ENCODE assay signal across 15 cellular contexts in the genomic region with DNA sequence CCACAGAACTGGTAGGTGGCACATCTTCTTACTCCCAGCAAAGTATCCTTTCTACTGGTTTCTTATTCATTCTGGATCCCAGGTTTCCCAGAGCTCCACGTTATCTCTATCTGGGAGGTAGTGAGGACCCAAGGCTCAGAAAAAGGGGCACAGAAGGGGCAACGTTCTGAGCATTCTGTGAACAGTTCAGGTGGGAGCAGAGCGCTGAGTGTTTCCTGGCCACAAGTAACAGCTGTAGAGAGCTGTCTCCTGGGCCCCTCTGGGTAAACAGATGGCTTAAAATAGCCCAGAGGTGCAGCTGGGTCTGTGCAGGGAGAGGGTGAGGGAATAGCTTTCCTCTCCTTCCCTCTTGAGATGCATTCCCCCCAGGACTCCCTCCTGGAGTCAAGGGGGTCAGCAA. TPM values are rescaled to one million over a fixed set of nuclear protein-coding genes. Genes with fewer than 3 reads are reported as not detected.
DNase-seq lines count a peak whose midpoint lies in the region; ATAC-seq and TF ChIP-seq lines count a peak whose summit lies in the region.
"Had no signal": no experiment of that assay in that cellular context is flagged by ENCODE, and none has a peak within 500 bp of the region (broad histone marks: within the 10 kb centered on the region; RNA-seq: fewer than 3 reads in every experiment).

No MANE protein-coding gene starts in this region.

- no peak overlapping the region for H3K9ac ChIP-seq in neural progenitor cell

- no peak overlapping the region for H3K4me2 ChIP-seq in neural progenitor cell

- no peak overlapping the region for H3K4me3 Mint-ChIP-seq in neural progenitor cell
- H3K4me3 Mint-ChIP-seq: CD14-positive monocyte had no signal

- no peaks in the 10 kb centered on the region for H3K9me3 ChIP-seq in KOPT-K1 (ENCODE audit: insufficient read depth, low read length, poor library complexity, severe bottlenecking)
- H3K9me3 ChIP-seq in gastroesophageal sphincter = no peaks in the 10 kb centered on the region
- H3K9me3 ChIP-seq in psoas muscle = no peaks in the 10 kb centered on the region
- no peaks in the 10 kb centered on the region for H3K9me3 ChIP-seq in neural progenitor cell (ENCODE audit: low read depth)
- H3K9me3 ChIP-seq in Peyer's patch = no peaks in the 10 kb centered on the region

- no peaks in the 10 kb centered on the region for H3F3A ChIP-seq in neural progenitor cell (ENCODE audit: low read depth)

- no peak overlapping the region for H3K27ac Mint-ChIP-seq in neural progenitor cell

- H3K4me3 ChIP-seq in gastroesophageal sphincter (no peak overlapping the region), psoas muscle (peak overlapping the region; percentile 68), neural progenitor cell (no peak overlapping the region), Peyer's patch (no peak overlapping the region)
- H3K4me3 ChIP-seq: GM12878 had no signal

- TF ChIP-seq POLR2A in gastroesophageal sphincter (IDR thresholded peaks at IDR 0.05) (no peak), Peyer's patch (IDR thresholded peaks at IDR 0.05) (no peak)

- no peaks in the 10 kb centered on the region for H3K79me2 ChIP-seq in neural progenitor cell (ENCODE audit: low read depth)

- H3K9me3 Mint-ChIP-seq in neural progenitor cell = no peaks in the 10 kb centered on the region

- no peaks in the 10 kb centered on the region for H4K20me1 ChIP-seq in neural progenitor cell (ENCODE audit: low read depth)

- H3K27me3 ChIP-seq in gastroesophageal sphincter (no peaks in the 10 kb centered on the region), psoas muscle (ENCODE audit: insufficient read depth in 3 of 3, low read length in 2 of 3) (no peaks in the 10 kb centered on the region), neural progenitor cell (no peaks in the 10 kb centered on the region), Peyer's patch (no peaks in the 10 kb centered on the region)

- TF ChIP-seq EP300 in gastroesophageal sphincter (IDR thresholded peaks at IDR 0.05) = no peak

- H3K4me1 ChIP-seq in gastroesophageal sphincter (peaks cover 0 to 62% (median 5%) of the 10 kb centered on the region in 3 donors), psoas muscle (peaks cover 30% of the 10 kb centered on the region), neural progenitor cell (peaks cover 8% of the 10 kb centered on the region), Peyer's patch (peaks cover 0 to 7% (median 4%) of the 10 kb centered on the region in 4 donors)

- ATAC-seq in gastroesophageal sphincter (peak; percentile 22), psoas muscle (peak; percentile 52 to 59 (median 58)), HG03196 (IDR thresholded peaks at IDR 0.05; ENCODE audit: unreplicated experiment) (no peak)
- ATAC-seq: GM12878 had no signal

- H2AFZ ChIP-seq in neural progenitor cell (replicated peaks) = no peak overlapping the region

- WGBS in gastroesophageal sphincter (ENCODE audit: low coverage in 1 of 2), 2 donors = 24 to 38% methylated on average over 3 of the region's 3 CpGs
- 15 to 27% (median 18%) methylated on average over 3 of the region's 3 CpGs for WGBS in psoas muscle, 3 donors

- intact Hi-C loops in psoas muscle (cut with DNase I) = no loop called here

- H3K4me1 Mint-ChIP-seq in neural progenitor cell = peaks cover 3% of the 10 kb centered on the region

- TF ChIP-seq CTCF in gastroesophageal sphincter (IDR thresholded peaks at IDR 0.05) = no peak
- TF ChIP-seq CTCF in psoas muscle (IDR thresholded peaks at IDR 0.05) = no peak
- TF ChIP-seq CTCF in neural progenitor cell (IDR thresholded peaks at IDR 0.05) = no peak
- TF ChIP-seq CTCF in Peyer's patch (IDR thresholded peaks at IDR 0.05) = no peak

- DNase-seq in NCI-H345 treated with DMSO at 0.1 percent for 48 hours (lab: John Stamatoyannopoulos, UW; ENCODE audit: unreplicated experiment) (peak; percentile 22), psoas muscle (no peak), neural progenitor cell (ENCODE audit: low spot score) (no peak), Peyer's patch (no peak), COLO829 (ENCODE audit: low spot score) (no peak)
- DNase-seq: activated gamma-delta T cell, NCI-H1436, OCI-M1, SW 1271 had no signal

- peak overlapping the region; percentile 27 for H3K27ac ChIP-seq in KOPT-K1 (ENCODE audit: low read depth, low read length, poor library complexity, severe bottlenecking)
- H3K27ac ChIP-seq in gastroesophageal sphincter = peak overlapping the region in 3 of 4 donors; percentile 36 to 74 (median 69)
- H3K27ac ChIP-seq in psoas muscle = peak overlapping the region; percentile 99
- no peak overlapping the region for H3K27ac ChIP-seq in neural progenitor cell
- peak overlapping the region in 1 of 4 donors; percentile 70 for H3K27ac ChIP-seq in Peyer's patch

- peaks cover 2% of the 10 kb centered on the region for H3K27me3 Mint-ChIP-seq in neural progenitor cell (ENCODE audit: insufficient read depth, low read depth)

- H3K36me3 ChIP-seq in KOPT-K1 (ENCODE audit: insufficient read depth, low read length) = no peaks in the 10 kb centered on the region
- no peaks in the 10 kb centered on the region for H3K36me3 ChIP-seq in gastroesophageal sphincter
- H3K36me3 ChIP-seq in psoas muscle (ENCODE audit: insufficient read depth in 1 of 2, low read depth in 1 of 2) = peaks cover 0 to 28% of the 10 kb centered on the region in 2 donors
- H3K36me3 ChIP-seq in neural progenitor cell = no peaks in the 10 kb centered on the region
- no peaks in the 10 kb centered on the region for H3K36me3 ChIP-seq in Peyer's patch

- peaks cover 5% of the 10 kb centered on the region for H3K36me3 Mint-ChIP-seq in neural progenitor cell

RNA-seq across cellular contexts. Expression of a gene that starts 2.1 kb away (rescaled TPM):
- total RNA-seq in gastroesophageal sphincter (1 to 10 TPM in 1 of 4 donors, under 1 TPM in 3; 0.37 to 1.8 (median 0.72) TPM), psoas muscle (100 to 1,000 TPM; 135 to 511 (median 272) TPM), neural progenitor cell (ENCODE audit: low replicate concordance) (0.46 TPM in 1 of 2 replicates, not detected in the other), Peyer's patch (1 to 10 TPM in 1 of 4 donors, not detected in 3; 1.1 TPM)
- 100 to 1,000 TPM in 1 of 3 donors, 10 to 100 TPM in 2; 16.4 to 141 (median 80.7) TPM for polyA plus RNA-seq in psoas muscle
- total RNA-seq: epithelial cell of proximal tubule, GM12878 had no signal

RNA-seq across cellular contexts. Expression of a gene that starts 12.9 kb away (rescaled TPM):
- total RNA-seq in gastroesophageal sphincter (not detected), psoas muscle (under 1 TPM in 1 of 4 donors, not detected in 3; 0.27 TPM), neural progenitor cell (ENCODE audit: low replicate concordance) (not detected in 2 replicates), Peyer's patch (not detected)
- not detected for polyA plus RNA-seq in psoas muscle
- total RNA-seq: epithelial cell of proximal tubule, GM12878 had no signal
- polyA plus RNA-seq: CD14-positive monocyte, GM12878 had no signal

RNA-seq across cellular contexts. Expression of a gene that starts 16.1 kb away (rescaled TPM):
- total RNA-seq in gastroesophageal sphincter = 1 to 10 TPM in 1 of 4 donors, under 1 TPM in 3; 0.07 to 1.2 (median 0.37) TPM
- under 1 TPM; 0.14 to 0.43 (median 0.28) TPM for total RNA-seq in psoas muscle
- under 1 TPM; 0.18 to 0.90 (median 0.33) TPM for polyA plus RNA-seq in psoas muscle
- 2.2 and 5.0 TPM in 2 replicates for total RNA-seq in neural progenitor cell (ENCODE audit: low replicate concordance)
- total RNA-seq in Peyer's patch = 10 to 100 TPM in 3 of 4 donors, 1 to 10 TPM in 1; 8.3 to 34.6 (median 28.4) TPM

RNA-seq across cellular contexts. Expression of a gene that starts 17.0 kb away (rescaled TPM):
- total RNA-seq in gastroesophageal sphincter = 10 to 100 TPM in 3 of 4 donors, 1 to 10 TPM in 1; 9.2 to 23.8 (median 13.7) TPM
- total RNA-seq in psoas muscle = 10 to 100 TPM; 13.5 to 23.4 (median 16.6) TPM
- polyA plus RNA-seq in psoas muscle = 10 to 100 TPM; 24.6 to 74.6 (median 52.3) TPM
- total RNA-seq in neural progenitor cell (ENCODE audit: low replicate concordance) = 41.9 and 67.9 TPM in 2 replicates
- total RNA-seq in Peyer's patch = 10 to 100 TPM; 33.3 to 49.5 (median 39.6) TPM

RNA-seq across cellular contexts. Expression of a gene that starts 17.6 kb away (rescaled TPM):
- total RNA-seq in gastroesophageal sphincter (10 to 100 TPM in 3 of 4 donors, 1 to 10 TPM in 1; 6.6 to 17.7 (median 12.1) TPM), psoas muscle (10 to 100 TPM; 11.8 to 14.1 (median 13.0) TPM), neural progenitor cell (ENCODE audit: low replicate concordance) (34.8 and 47.9 TPM in 2 replicates), Peyer's patch (10 to 100 TPM; 22.9 to 27.5 (median 23.4) TPM)
- polyA plus RNA-seq in psoas muscle = 10 to 100 TPM in 2 of 3 donors, 1 to 10 TPM in 1; 2.7 to 14.2 (median 10.4) TPM

Comparison
In these comparisons a context has a peak if more than half of its experiments do, and no peak if none do; other contexts are left out.
1. RNA of a gene that starts 2.1 kb away (total RNA-seq): 135 to 511 TPM in psoas muscle; 0.37 to 1.8 TPM in gastroesophageal sphincter, 0.46 TPM in neural progenitor cell and 1.1 TPM in Peyer's patch; every median in the first group is over 10 times any median in the second.